8 cellular contexts compared by ENCODE assay signal in the genomic region with DNA sequence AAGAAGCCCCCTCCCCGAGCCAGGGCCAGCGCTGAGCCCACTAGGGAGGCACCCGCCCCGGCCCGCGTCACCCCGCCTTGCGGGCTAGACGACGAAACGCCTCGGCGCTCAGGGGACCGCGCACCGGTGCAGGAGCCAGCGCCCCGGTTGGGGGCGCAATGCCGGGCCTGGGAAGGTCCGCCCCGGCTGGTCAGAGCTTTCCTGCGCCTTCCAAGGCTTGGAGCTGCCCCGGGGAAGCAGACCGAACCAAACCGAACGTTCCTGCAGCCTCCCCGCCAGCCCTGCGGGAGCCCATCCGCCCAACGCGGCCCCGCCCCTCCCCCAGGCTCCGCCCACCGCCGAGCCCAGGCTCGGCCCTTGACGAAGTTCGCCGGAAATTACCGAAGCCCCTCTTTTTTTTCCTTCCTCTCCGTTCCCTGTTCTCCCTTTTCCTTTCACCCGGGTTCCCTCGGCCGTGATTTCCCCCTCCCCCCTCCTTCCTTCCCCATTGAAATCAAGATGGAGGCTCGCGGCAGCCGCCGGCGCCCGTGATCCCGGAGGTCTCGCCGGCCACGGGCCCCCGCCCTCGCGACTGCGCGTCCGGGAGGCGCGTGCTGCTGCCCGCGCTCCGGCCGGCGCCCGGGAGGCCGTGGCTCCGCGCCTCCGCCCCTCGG. TPM values are rescaled to one million over a fixed set of nuclear protein-coding genes. Genes with fewer than 3 reads are reported as not detected.
A peak's percentile ranks its signal among the peaks of the same experiment; 100 is the strongest.
DNase-seq lines count a peak whose midpoint lies in the region; ATAC-seq and TF ChIP-seq lines count a peak whose summit lies in the region.

A gene (plus strand): TSS at position 487 of the 653 bp plus-strand sequence. CDS start 384 bp downstream, outside the sequence.

- H3K27me3 ChIP-seq in PC-9 (ENCODE audit: insufficient read depth, low read depth), result no peaks in the 10 kb centered on the region

- peak within 1 kb of the TSS; percentile 79 for H2AFZ ChIP-seq in PC-9

- peak within 1 kb of the TSS in 5 of 10 donors; percentile 13 to 76 (median 63) for H3K27ac Mint-ChIP-seq in naive thymus-derived CD8-positive, alpha-beta T cell
- H3K27ac Mint-ChIP-seq in stimulated activated naive B cell treated with anti-CD40 and anti-IgM and Interleukin-4, amounts not matched to agents 10 μg/mL and 1 μg/mL and 100 μg/mL, for 72 hours, result peak within 1 kb of the TSS; percentile 97

- peak within 1 kb of the TSS; percentile 78 for H3K27ac ChIP-seq in PC-9

- peaks cover 20 to 38% (median 26%) of the 10 kb centered on the region in 5 donors for H3K27me3 Mint-ChIP-seq in naive thymus-derived CD8-positive, alpha-beta T cell
- H3K27me3 Mint-ChIP-seq in stimulated activated naive B cell treated with anti-CD40 and anti-IgM and Interleukin-4, amounts not matched to agents 10 μg/mL and 1 μg/mL and 100 μg/mL, for 72 hours, result peaks cover 7 to 15% of the 10 kb centered on the region in 2 donors

- H3K9me2 ChIP-seq in PC-9 (ENCODE audit: insufficient read depth), result no peaks in the 10 kb centered on the region

- H3K79me2 ChIP-seq in PC-9 (ENCODE audit: low read depth), result peaks cover 42% of the 10 kb centered on the region

- peak within 1 kb of the TSS; percentile 99 for H3K4me3 ChIP-seq in PC-9
- H3K4me3 ChIP-seq in fibroblast of mammary gland (ENCODE audit: control insufficient read depth, low read depth, low read length), result peak within 1 kb of the TSS; percentile 95

- H3K36me3 Mint-ChIP-seq in naive thymus-derived CD8-positive, alpha-beta T cell, result no peaks in the 10 kb centered on the region
- peaks cover 0 to 3% of the 10 kb centered on the region in 2 donors for H3K36me3 Mint-ChIP-seq in stimulated activated naive B cell treated with anti-CD40 and anti-IgM and Interleukin-4, amounts not matched to agents 10 μg/mL and 1 μg/mL and 100 μg/mL, for 72 hours

- H3K4me3 Mint-ChIP-seq in naive thymus-derived CD8-positive, alpha-beta T cell, result peak within 1 kb of the TSS; percentile 78 to 93 (median 84)
- peak within 1 kb of the TSS; percentile 89 to 95 for H3K4me3 Mint-ChIP-seq in stimulated activated naive B cell treated with anti-CD40 and anti-IgM and Interleukin-4, amounts not matched to agents 10 μg/mL and 1 μg/mL and 100 μg/mL, for 72 hours

- ATAC-seq in GM21447 (IDR thresholded peaks at IDR 0.05; ENCODE audit: unreplicated experiment), result peak; percentile 41
- peak; percentile 64 to 74 for ATAC-seq in naive thymus-derived CD8-positive, alpha-beta T cell
- peak; percentile 50 to 60 for ATAC-seq in stimulated activated naive B cell treated with anti-CD40 and anti-IgM and Interleukin-4, amounts not matched to agents 10 μg/mL and 1 μg/mL and 100 μg/mL, for 72 hours (replicated peaks)

- no peaks in the 10 kb centered on the region for H3K9me3 Mint-ChIP-seq in naive thymus-derived CD8-positive, alpha-beta T cell
- H3K9me3 Mint-ChIP-seq in stimulated activated naive B cell treated with anti-CD40 and anti-IgM and Interleukin-4, amounts not matched to agents 10 μg/mL and 1 μg/mL and 100 μg/mL, for 72 hours, result no peaks in the 10 kb centered on the region

- H3K4me2 ChIP-seq in PC-9, result peak within 1 kb of the TSS; percentile 88

- peaks cover 40% of the 10 kb centered on the region for H3K4me1 ChIP-seq in PC-9 (replicated peaks; ENCODE audit: insufficient read depth)

- no peaks in the 10 kb centered on the region for H3K9me3 ChIP-seq in PC-9 (ENCODE audit: insufficient read depth, low read depth)

- POLR2A ChIA-PET in PC-9 (lab: Charles Lee; ENCODE audit: unreplicated experiment), result interaction anchor here (0.5 to 1.3 kb wide), 12 partner anchors 12 to 132 kb away, joined by 3 to 29 read pairs (median 6); no protein-coding TSS in a partner anchor
- POLR2A ChIA-PET in naive thymus-derived CD8-positive, alpha-beta T cell (lab: Charles Lee), result no interaction called here

- peaks cover 9 to 18% (median 15%) of the 10 kb centered on the region in 4 donors for H3K4me1 Mint-ChIP-seq in naive thymus-derived CD8-positive, alpha-beta T cell
- H3K4me1 Mint-ChIP-seq in stimulated activated naive B cell treated with anti-CD40 and anti-IgM and Interleukin-4, amounts not matched to agents 10 μg/mL and 1 μg/mL and 100 μg/mL, for 72 hours, result peaks cover 23 to 36% of the 10 kb centered on the region in 2 donors

- intact Hi-C loops in PC-9 (cut with micrococcal nuclease; ENCODE audit: unreplicated experiment), result loop anchor here (1.0 kb wide), 3 partner anchors 33 to 155 kb away; no protein-coding TSS in a partner anchor

- peak; percentile 68 for TF ChIP-seq CTCF in PC-9 (conservative IDR thresholded peaks at IDR 0.05)
- TF ChIP-seq CTCF in fibroblast of mammary gland (conservative IDR thresholded peaks at IDR 0.05; ENCODE audit: control insufficient read depth, insufficient read depth, low read depth, low read length), result no peak

- H3F3A ChIP-seq in PC-9 (ENCODE audit: insufficient read depth, low read depth), result peaks cover 18% of the 10 kb centered on the region; the same call in 1 of the 2 replicates

- no TSS peak for BruUV-seq in PC-9 (replicated peaks; lab: Mats Ljungman, UMichigan)

- CTCF ChIA-PET in PC-9 (lab: Charles Lee), result interaction anchor here (0.7 to 2.1 kb wide), 3 partner anchors 34 to 128 kb away, joined by 4 to 8 read pairs (median 5); no protein-coding TSS in a partner anchor

- peak; percentile 97 for DNase-seq in DMS 273 (lab: John Stamatoyannopoulos, UW; ENCODE audit: unreplicated experiment)
- peak; percentile 86 for DNase-seq in HuH-7 (ENCODE audit: low spot score)
- DNase-seq in PC-9, result peak; percentile 80 to 100
- peak; percentile 42 to 48 for DNase-seq in activated T-helper 1 cell treated with anti-CD3 and anti-CD28 coated beads, Interleukin-2, amount 50 U/mL, for 16 hours (ENCODE audit: low read depth in 1 of 2, low spot score in 1 of 2)
- peak; percentile 89 for DNase-seq in fibroblast of mammary gland (ENCODE audit: low read depth)
- peak; percentile 55 to 87 (median 77) for DNase-seq in naive thymus-derived CD8-positive, alpha-beta T cell
- DNase-seq in stimulated activated naive B cell treated with anti-CD40 and anti-IgM and Interleukin-4, amounts not matched to agents 10 μg/mL and 1 μg/mL and 100 μg/mL, for 72 hours, result peak; percentile 81

- peaks cover 28% of the 10 kb centered on the region for H4K20me1 ChIP-seq in PC-9 (ENCODE audit: insufficient read depth)

- H3K36me3 ChIP-seq in PC-9 (ENCODE audit: low read depth), result 0 out of 2 replicates have a peak, but pooled peaks cover 2% of the 10 kb centered on the region

RNA-seq across cellular contexts. Expression of the gene that starts here (rescaled TPM):
- total RNA-seq in PC-9 (2021), result 596 and 756 TPM in 2 replicates
- 1 to 10 TPM; 6.8 to 8.3 TPM for total RNA-seq in naive thymus-derived CD8-positive, alpha-beta T cell
- 1 to 10 TPM in 1 of 3 donors, under 1 TPM in 1, not detected in 1; 0.69 to 1.2 TPM for polyA plus RNA-seq in naive thymus-derived CD8-positive, alpha-beta T cell

Comparison
In these comparisons a context has a peak if more than half of its experiments do, and no peak if none do; other contexts are left out.
1. Peak in every context shown above with its lines: DNase-seq, ATAC-seq, H3K4me3 ChIP-seq and H3K27ac ChIP-seq.
2. RNA of the gene that starts here (total RNA-seq): 596 to 756 TPM in PC-9; 6.8 to 8.3 TPM in naive thymus-derived CD8-positive, alpha-beta T cell; every median in the first group is over 10 times any median in the second.
3. DNase-seq: peak in every context shown above with its lines; median percentile 97 in DMS 273; 90 in PC-9; 89 in fibroblast of mammary gland; 86 in HuH-7; 81 in stimulated activated naive B cell treated with anti-CD40 and anti-IgM and Interleukin-4, amounts not matched to agents 10 μg/mL and 1 μg/mL and 100 μg/mL, for 72 hours; 77 in naive thymus-derived CD8-positive, alpha-beta T cell; 45 in activated T-helper 1 cell treated with anti-CD3 and anti-CD28 coated beads, Interleukin-2, amount 50 U/mL, for 16 hours.